In genomic region chr4:80897537-80898303, GRCh38 we compare ENCODE assay signal across 13 cellular contexts.
A peak's percentile ranks its signal among the peaks of the same experiment; 100 is the strongest.
DNase-seq lines count a peak whose midpoint lies in the region; ATAC-seq lines count a peak whose summit lies in the region.
"Had no signal": no experiment of that assay in that cellular context is flagged by ENCODE, and none has a peak within 500 bp of the region (broad histone marks: within the 10 kb centered on the region; RNA-seq: fewer than 3 reads in every experiment).

No MANE protein-coding gene starts in this region.

- DNase-seq in stimulated activated effector memory CD8-positive, alpha-beta T cell treated with anti-CD3 and anti-CD28 coated beads, Interleukin-12 subunit alpha, Interleukin-12 subunit beta, amount 100 ng/mL, for 72 hours (ENCODE audit: low spot score in 2 of 2), result no peak
- DNase-seq in KG1 (lab: John Stamatoyannopoulos, UW) (no peak), NCI-H187 (lab: John Stamatoyannopoulos, UW) (no peak), GDM1 (lab: John Stamatoyannopoulos, UW) (no peak)
- DNase-seq: aorta, midbrain, NCI-H1417, NCI-H748 treated with DMSO at 0.1 percent for 48 hours, psoas muscle, tibial artery had no signal

- H3K36me3 Mint-ChIP-seq in stimulated activated effector memory CD8-positive, alpha-beta T cell treated with anti-CD3 and anti-CD28 coated beads, Interleukin-12 subunit alpha, Interleukin-12 subunit beta, amount 100 ng/mL, for 72 hours, result no peaks in the 10 kb centered on the region

- no peaks in the 10 kb centered on the region for H3K4me1 Mint-ChIP-seq in stimulated activated effector memory CD8-positive, alpha-beta T cell treated with anti-CD3 and anti-CD28 coated beads, Interleukin-12 subunit alpha, Interleukin-12 subunit beta, amount 100 ng/mL, for 72 hours

- no peak overlapping the region for H3K4me3 Mint-ChIP-seq in stimulated activated effector memory CD8-positive, alpha-beta T cell treated with anti-CD3 and anti-CD28 coated beads, Interleukin-12 subunit alpha, Interleukin-12 subunit beta, amount 100 ng/mL, for 72 hours

- ATAC-seq in GM19043 (IDR thresholded peaks at IDR 0.05; ENCODE audit: low read depth, unreplicated experiment) (peak; percentile 74), GM21737 (IDR thresholded peaks at IDR 0.05; ENCODE audit: unreplicated experiment) (peak; percentile 78), HG03342 (IDR thresholded peaks at IDR 0.05; ENCODE audit: unreplicated experiment) (peak; percentile 67)
- ATAC-seq in stimulated activated effector memory CD8-positive, alpha-beta T cell treated with anti-CD3 and anti-CD28 coated beads, Interleukin-12 subunit alpha, Interleukin-12 subunit beta, amount 100 ng/mL, for 72 hours, result peak; percentile 59
- ATAC-seq: psoas muscle had no signal

- peaks cover 2% of the 10 kb centered on the region for H3K9me3 Mint-ChIP-seq in stimulated activated effector memory CD8-positive, alpha-beta T cell treated with anti-CD3 and anti-CD28 coated beads, Interleukin-12 subunit alpha, Interleukin-12 subunit beta, amount 100 ng/mL, for 72 hours

- no peak overlapping the region for H3K27ac Mint-ChIP-seq in stimulated activated effector memory CD8-positive, alpha-beta T cell treated with anti-CD3 and anti-CD28 coated beads, Interleukin-12 subunit alpha, Interleukin-12 subunit beta, amount 100 ng/mL, for 72 hours
